22 cellular contexts compared by ENCODE assay signal in the genomic region with DNA sequence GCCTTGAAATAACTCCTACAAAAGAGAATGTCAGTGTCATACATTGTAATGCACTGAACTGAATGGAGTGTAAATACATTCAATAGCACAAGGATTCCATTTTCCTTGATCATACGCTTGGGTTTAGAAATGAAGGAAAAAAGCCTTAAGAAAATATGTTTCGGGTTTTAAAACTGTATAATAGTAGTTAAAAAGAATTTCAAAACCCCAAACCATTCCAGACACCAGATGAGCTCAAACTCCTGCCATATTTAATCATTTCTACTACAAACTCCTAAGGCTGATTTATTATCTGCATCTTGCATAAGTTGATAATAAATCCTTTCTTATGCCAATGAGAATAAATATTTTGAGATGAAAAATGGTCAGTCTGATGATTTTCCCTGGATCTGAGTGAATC. TPM values are rescaled to one million over a fixed set of nuclear protein-coding genes. Genes with fewer than 3 reads are reported as not detected.
A peak's percentile ranks its signal among the peaks of the same experiment; 100 is the strongest.
DNase-seq lines count a peak whose midpoint lies in the region; ATAC-seq lines count a peak whose summit lies in the region.
"Had no signal": no experiment of that assay in that cellular context is flagged by ENCODE, and none has a peak within 500 bp of the region (broad histone marks: within the 10 kb centered on the region; RNA-seq: fewer than 3 reads in every experiment).

No MANE protein-coding gene starts in this region.

- H3K36me3 Mint-ChIP-seq in activated naive CD8-positive, alpha-beta T cell treated with anti-CD3 and anti-CD28 coated beads for 36 hours = no peaks in the 10 kb centered on the region

- no peaks in the 10 kb centered on the region for H3K9me3 Mint-ChIP-seq in activated naive CD8-positive, alpha-beta T cell treated with anti-CD3 and anti-CD28 coated beads for 36 hours

- DNase-seq in GM04503 (ENCODE audit: low read depth) (peak; percentile 66), amniotic epithelial cell (ENCODE audit: low read depth) (peak; percentile 50), fibroblast of peridontal ligament (ENCODE audit: extremely low read depth) (peak; percentile 51), NCI-H446 treated with DMSO at 0.1 percent for 48 hours (lab: John Stamatoyannopoulos, UW) (no peak), medulla oblongata (ENCODE audit: extremely low spot score) (no peak)
- DNase-seq in activated naive CD8-positive, alpha-beta T cell treated with anti-CD3 and anti-CD28 coated beads for 36 hours = no peak
- DNase-seq: ACHN, COR-L47, DMS 273 treated with DMSO at 0.1 percent for 48 hours, DND-41, H7, MG63, NCI-H1417, NCI-H1694 treated with DMSO at 0.1 percent for 48 hours, NCI-H2081 treated with DMSO at 0.1 percent for 48 hours, NCI-H2171 treated with DMSO at 0.1 percent for 48 hours, NCI-H526, Peyer's patch, SJCRH30 had no signal

- H3K4me3 Mint-ChIP-seq in activated naive CD8-positive, alpha-beta T cell treated with anti-CD3 and anti-CD28 coated beads for 36 hours = no peak overlapping the region
- H3K4me3 Mint-ChIP-seq: B cell had no signal

- H3K27ac Mint-ChIP-seq in activated naive CD8-positive, alpha-beta T cell treated with anti-CD3 and anti-CD28 coated beads for 36 hours = no peak overlapping the region
- H3K27ac Mint-ChIP-seq: B cell had no signal

- H3K4me1 Mint-ChIP-seq in activated naive CD8-positive, alpha-beta T cell treated with anti-CD3 and anti-CD28 coated beads for 36 hours = peaks cover 12% of the 10 kb centered on the region

- no peak for ATAC-seq in HG03039 (IDR thresholded peaks at IDR 0.05; ENCODE audit: unreplicated experiment)
- ATAC-seq: K562 had no signal

- H3K27me3 Mint-ChIP-seq in activated naive CD8-positive, alpha-beta T cell treated with anti-CD3 and anti-CD28 coated beads for 36 hours = peaks cover 11% of the 10 kb centered on the region

RNA-seq across cellular contexts. Expression of a gene that starts 51.0 kb away (rescaled TPM):
- total RNA-seq in activated naive CD8-positive, alpha-beta T cell treated with anti-CD3 and anti-CD28 coated beads for 36 hours = 1 to 10 TPM; 4.8 to 5.0 TPM

Comparison
In these comparisons a context has a peak if more than half of its experiments do, and no peak if none do; other contexts are left out.
1. DNase-seq: peak in GM04503 (single experiment), amniotic epithelial cell (single experiment) and fibroblast of peridontal ligament (single experiment); none in NCI-H446 treated with DMSO at 0.1 percent for 48 hours (single experiment), activated naive CD8-positive, alpha-beta T cell treated with anti-CD3 and anti-CD28 coated beads for 36 hours (single experiment) and medulla oblongata (single experiment).